ENCODE assay signal across 18 cellular contexts in genomic region chr15:97680606-97681220, GRCh38.
"Had no signal": no experiment of that assay in that cellular context is flagged by ENCODE, and none has a peak within 500 bp of the region (broad histone marks: within the 10 kb centered on the region; RNA-seq: fewer than 3 reads in every experiment).

No MANE protein-coding gene starts in this region.

- FAIRE-seq: frontal cortex, TTC549 had no signal

- H3K27ac ChIP-seq: brain microvascular endothelial cell, right atrium auricular region, skin epidermis had no signal

- H3K4me3 ChIP-seq: right atrium auricular region, skin epidermis had no signal

- H3K9me3 ChIP-seq: right atrium auricular region had no signal

- H3K36me3 ChIP-seq: brain microvascular endothelial cell, right atrium auricular region had no signal

- H3K27me3 ChIP-seq: brain microvascular endothelial cell, right atrium auricular region had no signal

- H3K4me1 ChIP-seq: right atrium auricular region had no signal

- ATAC-seq: WTC11 had no signal

- DNase-seq: activated CD4-positive, alpha-beta T cell treated with anti-CD3 and anti-CD28 coated beads, Interleukin-2, amount 10 ng/mL, durations not matched to agents 24 days and 14 days; activated CD8-positive, alpha-beta memory T cell treated with anti-CD3 and anti-CD28 coated beads for 24 hours; activated naive CD8-positive, alpha-beta T cell treated with anti-CD3 and anti-CD28 coated beads for 36 hours; anterior cingulate cortex; brain microvascular endothelial cell; cerebellar nuclear complex; dermis blood vessel endothelial cell; head of caudate nucleus; immature natural killer cell; nephron progenitor cell; occipital lobe; stimulated activated CD4-positive, alpha-beta T cell treated with anti-CD3 and anti-CD28 coated beads, Interleukin-4, amount 100 ng/mL, for 24 hours; stimulated activated naive CD4-positive, alpha-beta T cell had no signal
